ENCODE assay signal across 1 cellular context in genomic region chr15:45167631-45168205, GRCh38.
TF ChIP-seq lines count a peak whose summit lies in the region.

No MANE protein-coding gene starts in this region.

TF ChIP-seq in SK-N-SH, 30 proteins besides CTCF, POLR2A, EP300 and RAD21 (continued from another document):
- TF ChIP-seq NRF1 (IDR thresholded peaks at IDR 0.05; ENCODE audit: low read depth, low read length), result no peak
